8 cellular contexts compared by ENCODE assay signal in genomic region chr7:22822486-22823141, GRCh38. TPM values are rescaled to one million over a fixed set of nuclear protein-coding genes. Genes with fewer than 3 reads are reported as not detected.
A peak's percentile ranks its signal among the peaks of the same experiment; 100 is the strongest.
DNase-seq lines count a peak whose midpoint lies in the region; ATAC-seq and TF ChIP-seq lines count a peak whose summit lies in the region.

Gene TOMM7, minus strand, starts transcription at chr7:22822849. Its CDS starts 70 bp downstream, at chr7:22822779.

- H3K36me3 Mint-ChIP-seq in activated CD4-positive, alpha-beta T cell treated with anti-CD3 and anti-CD28 coated beads, Interleukin-2, amount 10 ng/mL, durations not matched to agents 24 days and 14 days (ENCODE audit: low read depth): peaks cover 24% of the 10 kb centered on the region

- peak within 1 kb of the TSS; percentile 99 for H3K4me3 Mint-ChIP-seq in activated CD4-positive, alpha-beta T cell treated with anti-CD3 and anti-CD28 coated beads, Interleukin-2, amount 10 ng/mL, durations not matched to agents 24 days and 14 days

- TF ChIP-seq CTCF in coronary artery (IDR thresholded peaks at IDR 0.05): no peak

- H3K9me3 ChIP-seq in BLaER1 treated with 17β-estradiol and CSF1 and Interleukin-3, amounts not matched to agents 10 nM and 100 nM (replicated peaks in 1 of 11): no peaks in the 10 kb centered on the region

- peak within 1 kb of the TSS; percentile 79 to 98 (median 90) for H3K4me2 ChIP-seq in BLaER1 treated with 17β-estradiol and CSF1 and Interleukin-3, amounts not matched to agents 10 nM and 100 nM

- peak; percentile 83 for ATAC-seq in GM19324 (IDR thresholded peaks at IDR 0.05; ENCODE audit: low FRiP score, unreplicated experiment)
- ATAC-seq in HG03469 (IDR thresholded peaks at IDR 0.05; ENCODE audit: unreplicated experiment): peak; percentile 74

- peaks cover 3% of the 10 kb centered on the region for H3K9me3 Mint-ChIP-seq in activated CD4-positive, alpha-beta T cell treated with anti-CD3 and anti-CD28 coated beads, Interleukin-2, amount 10 ng/mL, durations not matched to agents 24 days and 14 days

- H3K36me3 ChIP-seq in BLaER1 treated with 17β-estradiol and CSF1 and Interleukin-3, amounts not matched to agents 10 nM and 100 nM: peaks cover 5 to 15% (median 10%) of the 10 kb centered on the region in 11 experiments; a peak in 20 of 22 replicates

- H3K9ac ChIP-seq in BLaER1 treated with 17β-estradiol and CSF1 and Interleukin-3, amounts not matched to agents 10 nM and 100 nM: peak within 1 kb of the TSS; percentile 80 to 90 (median 84)

- H3K27ac Mint-ChIP-seq in activated CD4-positive, alpha-beta T cell treated with anti-CD3 and anti-CD28 coated beads, Interleukin-2, amount 10 ng/mL, durations not matched to agents 24 days and 14 days: peak within 1 kb of the TSS; percentile 97

- intact Hi-C loops in activated CD4-positive, alpha-beta T cell treated with anti-CD3 and anti-CD28 coated beads, Interleukin-2, amount 10 ng/mL, durations not matched to agents 24 days and 14 days (cut with micrococcal nuclease): loop anchor here (1.0 to 2.0 kb wide), 6 partner anchors 32 to 358 kb away; partner anchors contain the start of gene HYCC1

- peaks cover 25% of the 10 kb centered on the region for H3K27me3 Mint-ChIP-seq in activated CD4-positive, alpha-beta T cell treated with anti-CD3 and anti-CD28 coated beads, Interleukin-2, amount 10 ng/mL, durations not matched to agents 24 days and 14 days

- DNase-seq in NCI-H526 treated with DMSO at 0.1 percent for 48 hours (lab: John Stamatoyannopoulos, UW) (peak; percentile 96), coronary artery (ENCODE audit: low spot score) (peak; percentile 91)
- peak; percentile 95 for DNase-seq in activated CD4-positive, alpha-beta T cell treated with anti-CD3 and anti-CD28 coated beads, Interleukin-2, amount 10 ng/mL, durations not matched to agents 24 days and 14 days
- DNase-seq in stimulated activated CD4-positive, alpha-beta T cell treated with anti-CD3 and anti-CD28 coated beads, Interleukin-1b, Interleukin-23, amount 100 ng/mL, for 4 hours (ENCODE audit: low read depth in 2 of 2): peak; percentile 75 to 77

- H3K4me3 ChIP-seq in BLaER1 treated with 17β-estradiol and CSF1 and Interleukin-3, amounts not matched to agents 10 nM and 100 nM: peak within 1 kb of the TSS; percentile 70 to 92 (median 85)
- H3K4me3 ChIP-seq in coronary artery: peak within 1 kb of the TSS; percentile 77

- peaks cover 16 to 32% (median 24%) of the 10 kb centered on the region in 10 experiments for H3K4me1 ChIP-seq in BLaER1 treated with 17β-estradiol and CSF1 and Interleukin-3, amounts not matched to agents 10 nM and 100 nM

- no peaks in the 10 kb centered on the region for H3K27me3 ChIP-seq in BLaER1 treated with 17β-estradiol and CSF1 and Interleukin-3, amounts not matched to agents 10 nM and 100 nM
- no peaks in the 10 kb centered on the region for H3K27me3 ChIP-seq in layer of hippocampus (ENCODE audit: control insufficient read depth, insufficient read depth, low read length)

- peak within 1 kb of the TSS; percentile 72 to 89 (median 82); a peak in 21 of 22 replicates for H3K27ac ChIP-seq in BLaER1 treated with 17β-estradiol and CSF1 and Interleukin-3, amounts not matched to agents 10 nM and 100 nM
- H3K27ac ChIP-seq in coronary artery (peak within 1 kb of the TSS; percentile 73 to 82), layer of hippocampus (ENCODE audit: low read depth, low read length) (peak within 1 kb of the TSS; percentile 55)

- H4K20me1 ChIP-seq in BLaER1 treated with 17β-estradiol and CSF1 and Interleukin-3, amounts not matched to agents 10 nM and 100 nM: no peaks in the 10 kb centered on the region

- H3K4me1 Mint-ChIP-seq in activated CD4-positive, alpha-beta T cell treated with anti-CD3 and anti-CD28 coated beads, Interleukin-2, amount 10 ng/mL, durations not matched to agents 24 days and 14 days: peaks cover 32% of the 10 kb centered on the region

RNA-seq across cellular contexts. Expression of gene TOMM7, which starts in this region (rescaled TPM):
- 196 and 201 TPM in 2 replicates for total RNA-seq in activated CD4-positive, alpha-beta T cell treated with anti-CD3 and anti-CD28 coated beads, Interleukin-2, amount 10 ng/mL, durations not matched to agents 24 days and 14 days

Comparison
In these comparisons a context has a peak if more than half of its experiments do, and no peak if none do; other contexts are left out.
1. Peak in every context shown above with its lines: DNase-seq, ATAC-seq, H3K4me3 ChIP-seq and H3K27ac ChIP-seq.